Comparison of ENCODE assay signal across 14 cellular contexts in genomic region chr10:34121125-34121973, GRCh38.
DNase-seq lines count a peak whose midpoint lies in the region; ATAC-seq, FAIRE-seq and TF ChIP-seq lines count a peak whose summit lies in the region.
"Had no signal": no experiment of that assay in that cellular context is flagged by ENCODE, and none has a peak within 500 bp of the region (broad histone marks: within the 10 kb centered on the region; RNA-seq: fewer than 3 reads in every experiment).

No MANE protein-coding gene starts in this region.

- H3K4me3 Mint-ChIP-seq in activated T-cell treated with anti-CD3 and anti-CD28 coated beads, Interleukin-2, amount 50 U/mL, for 72 hours, result peak overlapping the region; percentile 12 to 64
- no peak overlapping the region for H3K4me3 Mint-ChIP-seq in activated CD8-positive, alpha-beta T cell treated with anti-CD3 and anti-CD28 coated beads for 36 hours
- peak overlapping the region; percentile 39 to 46 for H3K4me3 Mint-ChIP-seq in stimulated activated naive CD8-positive, alpha-beta T cell treated with anti-CD3 and anti-CD28 coated beads, Interleukin-15, amount 100 ng/mL, for 72 hours

- TF ChIP-seq RAD21 in HepG2 (CRISPR knock-in tag; IDR thresholded peaks at IDR 0.05), result peak; percentile 42; the same call in 1 of the 2 replicates

- no peaks in the 10 kb centered on the region for H4K20me1 ChIP-seq in HepG2 (ENCODE audit: insufficient read depth, low read length)

- 23% methylated on average over 11 of the region's 11 CpGs for WGBS in HepG2 (ENCODE audit: low lambda C conversion rate)

- no peak for TF ChIP-seq CTCF in activated CD8-positive, alpha-beta T cell treated with anti-CD3 and anti-CD28 coated beads for 36 hours (IDR thresholded peaks at IDR 0.05)
- TF ChIP-seq CTCF in HepG2 (CRISPR knock-in tag; IDR thresholded peaks at IDR 0.05) (no peak), foreskin fibroblast (IDR thresholded peaks at IDR 0.05; ENCODE audit: low read depth, low read length) (no peak)

- CTCF ChIA-PET in activated CD8-positive, alpha-beta T cell treated with anti-CD3 and anti-CD28 coated beads for 36 hours (lab: Charles Lee), result no interaction called here
- CTCF ChIA-PET in HepG2 (lab: Yijun Ruan, JAX; ENCODE audit: low intra/inter-chr PET ratio, low total read pairs), result no interaction called here

- H3K4me2 ChIP-seq in HepG2 (ENCODE audit: low read depth, low read length), result peak overlapping the region; percentile 68

- H3K36me3 Mint-ChIP-seq in activated T-cell treated with anti-CD3 and anti-CD28 coated beads, Interleukin-2, amount 50 U/mL, for 72 hours (ENCODE audit: insufficient read depth in 2 of 2), result no peaks in the 10 kb centered on the region
- no peaks in the 10 kb centered on the region for H3K36me3 Mint-ChIP-seq in activated CD8-positive, alpha-beta T cell treated with anti-CD3 and anti-CD28 coated beads for 36 hours (ENCODE audit: low read depth)

- H3K4me3 ChIP-seq in HepG2 (replicated peaks in 1 of 3; ENCODE audit: insufficient read depth in 1 of 3, low read depth in 2 of 3, low read length in 3 of 3) (peak overlapping the region in 2 of 3 experiments; percentile 24 to 44; a peak in 2 of 6 replicates), foreskin fibroblast (ENCODE audit: low read depth in 1 of 2, low read length in 2 of 2) (no peak overlapping the region)

- TSS peak; percentile 38 for BruUV-seq in HepG2 (replicated peaks; lab: Mats Ljungman, UMichigan)

- no peaks in the 10 kb centered on the region for H3K9me3 ChIP-seq in HepG2 (ENCODE audit: low read length)

- no peak for TF ChIP-seq POLR2A in HepG2 (IDR thresholded peaks at IDR 0.05; ENCODE audit: insufficient read depth in 1 of 2, low read depth in 2 of 2, low read length in 2 of 2)

- H3K4me1 ChIP-seq in HepG2 (ENCODE audit: insufficient read depth, low read length), result peaks cover 74% of the 10 kb centered on the region

- H3K27ac Mint-ChIP-seq in activated T-cell treated with anti-CD3 and anti-CD28 coated beads, Interleukin-2, amount 50 U/mL, for 72 hours, result peak overlapping the region; percentile 15
- peak overlapping the region; percentile 10 for H3K27ac Mint-ChIP-seq in activated CD8-positive, alpha-beta T cell treated with anti-CD3 and anti-CD28 coated beads for 36 hours
- H3K27ac Mint-ChIP-seq in stimulated activated naive CD8-positive, alpha-beta T cell treated with anti-CD3 and anti-CD28 coated beads, Interleukin-15, amount 100 ng/mL, for 72 hours, result peak overlapping the region; percentile 27 to 85

- H3K27ac ChIP-seq in HepG2 (ENCODE audit: extremely low read length, insufficient read depth, low read length), result peak overlapping the region; percentile 90
- H3K27ac ChIP-seq: C4-2B had no signal

- DNase-seq in activated T-cell treated with anti-CD3 and anti-CD28 coated beads, Interleukin-2, amount 50 U/mL, for 72 hours, result no peak
- DNase-seq in activated T-cell treated with anti-CD3 and anti-CD28 coated beads for 4 hours (no peak), HepG2 (ENCODE audit: low spot score) (peak; percentile 98), COLO829 (ENCODE audit: low spot score) (no peak), activated gamma-delta T cell (lab: John Stamatoyannopoulos, UW) (no peak), foreskin fibroblast (no peak)
- no peak for DNase-seq in activated CD8-positive, alpha-beta T cell treated with anti-CD3 and anti-CD28 coated beads for 36 hours
- peak in 1 of 2 donors; percentile 5 for DNase-seq in stimulated activated naive CD8-positive, alpha-beta T cell treated with anti-CD3 and anti-CD28 coated beads, Interleukin-15, amount 100 ng/mL, for 72 hours
- DNase-seq: activated effector memory CD4-positive, alpha-beta T cell treated with Interleukin-2 at 50 U/mL for 16 hours; left colon; NCI-H345; RPMI8226 had no signal

- no peak for ATAC-seq in activated T-cell treated with anti-CD3 and anti-CD28 coated beads, Interleukin-2, amount 50 U/mL, for 72 hours (replicated peaks in 1 of 2)
- ATAC-seq in activated CD8-positive, alpha-beta T cell treated with anti-CD3 and anti-CD28 coated beads for 36 hours, result no peak
- ATAC-seq in HepG2, result peak; percentile 90
- ATAC-seq in stimulated activated naive CD8-positive, alpha-beta T cell treated with anti-CD3 and anti-CD28 coated beads, Interleukin-15, amount 100 ng/mL, for 72 hours, result peak; percentile 1
- ATAC-seq: left colon had no signal

- H2AFZ ChIP-seq in HepG2 (ENCODE audit: low read length), result peak overlapping the region; percentile 35

- H3K79me2 ChIP-seq in HepG2 (ENCODE audit: insufficient read depth, low read length), result no peaks in the 10 kb centered on the region

- peaks cover 31% of the 10 kb centered on the region for H3K4me1 Mint-ChIP-seq in activated T-cell treated with anti-CD3 and anti-CD28 coated beads, Interleukin-2, amount 50 U/mL, for 72 hours (ENCODE audit: low read depth)
- H3K4me1 Mint-ChIP-seq in activated CD8-positive, alpha-beta T cell treated with anti-CD3 and anti-CD28 coated beads for 36 hours (ENCODE audit: low read depth), result peaks cover 20% of the 10 kb centered on the region
- H3K4me1 Mint-ChIP-seq in stimulated activated naive CD8-positive, alpha-beta T cell treated with anti-CD3 and anti-CD28 coated beads, Interleukin-15, amount 100 ng/mL, for 72 hours, result peaks cover 25% of the 10 kb centered on the region

- peak; percentile 98 to 99 for TF ChIP-seq EP300 in HepG2 (IDR thresholded peaks at IDR 0.05; ENCODE audit: low read depth in 2 of 2, low read length in 2 of 2)
- peak; percentile 98 for TF ChIP-seq EP300 in HepG2 (CRISPR knock-in tag; IDR thresholded peaks at IDR 0.05; ENCODE audit: borderline replicate concordance)

- H3K27me3 ChIP-seq in HepG2 (ENCODE audit: control insufficient read depth in 1 of 2, insufficient read depth in 2 of 2, low read length in 2 of 2), result no peaks in the 10 kb centered on the region

- no peaks in the 10 kb centered on the region for H3K9me3 Mint-ChIP-seq in activated T-cell treated with anti-CD3 and anti-CD28 coated beads, Interleukin-2, amount 50 U/mL, for 72 hours
- H3K9me3 Mint-ChIP-seq in activated CD8-positive, alpha-beta T cell treated with anti-CD3 and anti-CD28 coated beads for 36 hours, result no peaks in the 10 kb centered on the region
- H3K9me3 Mint-ChIP-seq in stimulated activated naive CD8-positive, alpha-beta T cell treated with anti-CD3 and anti-CD28 coated beads, Interleukin-15, amount 100 ng/mL, for 72 hours, result no peaks in the 10 kb centered on the region

- POLR2A ChIA-PET in activated CD8-positive, alpha-beta T cell treated with anti-CD3 and anti-CD28 coated beads for 36 hours (lab: Charles Lee), result no interaction called here
- POLR2A ChIA-PET in HepG2 (lab: Yijun Ruan, JAX), result interaction anchor here (0.7 to 1.5 kb wide), 5 partner anchors 10 to 925 kb away, joined by 3 read pairs; no protein-coding TSS in a partner anchor

- no peaks in the 10 kb centered on the region for H3K27me3 Mint-ChIP-seq in activated T-cell treated with anti-CD3 and anti-CD28 coated beads, Interleukin-2, amount 50 U/mL, for 72 hours (ENCODE audit: low read depth)
- no peaks in the 10 kb centered on the region for H3K27me3 Mint-ChIP-seq in activated CD8-positive, alpha-beta T cell treated with anti-CD3 and anti-CD28 coated beads for 36 hours
- no peaks in the 10 kb centered on the region for H3K27me3 Mint-ChIP-seq in stimulated activated naive CD8-positive, alpha-beta T cell treated with anti-CD3 and anti-CD28 coated beads, Interleukin-15, amount 100 ng/mL, for 72 hours

- intact Hi-C loops in activated CD8-positive, alpha-beta T cell treated with anti-CD3 and anti-CD28 coated beads for 36 hours (cut with micrococcal nuclease), result no loop called here
- intact Hi-C loops in HepG2 (cut with micrococcal nuclease; ENCODE audit: unreplicated experiment), result loop anchor here (1.0 to 10.0 kb wide), 3 partner anchors 91 to 927 kb away; no protein-coding TSS in a partner anchor

- in situ Hi-C loops in HepG2 (cut with HindIII; ENCODE audit: extremely low pct_ligation_motif_present, low pct_unique_long_range_greater_than_20kb), result loop anchor here (10.0 kb wide), 1 partner anchor 787 kb away; the partner anchor contains the start of gene NRP1

- H3K36me3 ChIP-seq in HepG2 (replicated peaks in 1 of 2; ENCODE audit: control insufficient read depth in 1 of 2, insufficient read depth in 2 of 2, low read length in 2 of 2), result no peaks in the 10 kb centered on the region; a peak in 1 of 5 replicates

- peak overlapping the region; percentile 68 for H3K9ac ChIP-seq in HepG2 (ENCODE audit: insufficient read depth, low read depth, low read length)

- FAIRE-seq in HepG2 (lab: Jason Lieb, UNC), result peak; percentile 99
- FAIRE-seq: frontal cortex had no signal

TF ChIP-seq in HepG2, 621 proteins besides CTCF, POLR2A, EP300 and RAD21 (continues in another document):
- TF ChIP-seq ZNF615 (CRISPR knock-in tag; IDR thresholded peaks at IDR 0.05; ENCODE audit: borderline replicate concordance), result peak; percentile 41; the same call in 1 of the 2 replicates
- TF ChIP-seq HNRNPK (IDR thresholded peaks at IDR 0.05; ENCODE audit: low read depth, low read length, poor library complexity, severe bottlenecking), result no peak
- no peak for TF ChIP-seq ZNF850 (CRISPR knock-in tag; conservative IDR thresholded peaks at IDR 0.05)
- peak; percentile 73; the same call in 1 of the 2 replicates for TF ChIP-seq PRDM10 (CRISPR knock-in tag; IDR thresholded peaks at IDR 0.05; ENCODE audit: low read depth)

Comparison
In these comparisons a context has a peak if more than half of its experiments do, and no peak if none do; other contexts are left out.
1. ATAC-seq: peak in HepG2 (single experiment) and stimulated activated naive CD8-positive, alpha-beta T cell treated with anti-CD3 and anti-CD28 coated beads, Interleukin-15, amount 100 ng/mL, for 72 hours (single experiment); none in activated T-cell treated with anti-CD3 and anti-CD28 coated beads, Interleukin-2, amount 50 U/mL, for 72 hours (0 of 2) and activated CD8-positive, alpha-beta T cell treated with anti-CD3 and anti-CD28 coated beads for 36 hours (single experiment).
2. H3K4me3 ChIP-seq: peak in HepG2 (2 of 3); none in foreskin fibroblast (0 of 2).
3. Peak in every context shown above with its lines, with median percentiles within 50 percentile points of each other: H3K27ac Mint-ChIP-seq.